ENCODE assay signal across 24 cellular contexts in the genomic region with DNA sequence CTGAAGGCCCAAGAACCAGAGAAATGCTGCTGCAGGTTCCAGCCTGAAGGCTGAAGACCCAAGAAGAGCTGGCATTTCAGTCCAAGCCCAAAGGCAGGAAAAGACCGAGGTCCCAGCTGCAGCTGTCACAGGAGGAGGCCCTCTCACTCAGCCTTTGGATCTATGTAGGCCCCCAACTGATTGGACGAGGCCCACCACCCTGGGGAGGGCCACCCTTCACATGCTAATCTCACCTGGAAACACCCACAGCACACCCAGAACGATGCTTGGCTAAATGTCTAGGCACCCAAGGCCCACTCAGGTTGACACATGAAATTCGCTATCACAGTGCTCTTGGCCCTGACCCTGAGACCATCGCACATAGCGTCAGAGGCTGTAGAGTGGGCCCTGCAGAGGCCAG. TPM values are rescaled to one million over a fixed set of nuclear protein-coding genes. Genes with fewer than 3 reads are reported as not detected.
A peak's percentile ranks its signal among the peaks of the same experiment; 100 is the strongest.
DNase-seq lines count a peak whose midpoint lies in the region; ATAC-seq and TF ChIP-seq lines count a peak whose summit lies in the region.
"Had no signal": no experiment of that assay in that cellular context is flagged by ENCODE, and none has a peak within 500 bp of the region (broad histone marks: within the 10 kb centered on the region; RNA-seq: fewer than 3 reads in every experiment).

No MANE protein-coding gene starts in this region.

- H3K27ac ChIP-seq in CD4-positive, alpha-beta memory T cell (ENCODE audit: low read depth, low read length), result no peak overlapping the region
- H3K27ac ChIP-seq: PC-9 had no signal

- POLR2A ChIA-PET in CD4-positive, alpha-beta memory T cell (lab: Charles Lee; ENCODE audit: partially characterized antibody), result no interaction called here
- POLR2A ChIA-PET in activated B cell treated with CpG ODN at 0.5 μM for 24 hours (lab: Charles Lee), result interaction anchor here (4.4 to 8.4 kb wide), 2 partner anchors 22 to 31 kb away, joined by 49 to 134 read pairs; no protein-coding TSS in a partner anchor

- no peaks in the 10 kb centered on the region for H3K27me3 Mint-ChIP-seq in T-helper 2 cell treated with Interferon-gamma antibody and Interleukin-4, amounts not matched to agents 5 μg/mL and 100 μg/mL, for 36 hours (ENCODE audit: low read depth)
- H3K27me3 Mint-ChIP-seq in CD4-positive, alpha-beta memory T cell, result no peaks in the 10 kb centered on the region
- H3K27me3 Mint-ChIP-seq in activated B cell treated with CpG ODN at 0.5 μM for 24 hours, result no peaks in the 10 kb centered on the region
- H3K27me3 Mint-ChIP-seq: activated naive CD8-positive, alpha-beta T cell had no signal

- H3K36me3 Mint-ChIP-seq in T-helper 2 cell treated with Interferon-gamma antibody and Interleukin-4, amounts not matched to agents 5 μg/mL and 100 μg/mL, for 36 hours (ENCODE audit: low read depth), result peaks cover 40% of the 10 kb centered on the region
- peaks cover 0 to 6% of the 10 kb centered on the region in 2 donors for H3K36me3 Mint-ChIP-seq in CD4-positive, alpha-beta memory T cell
- peaks cover 19% of the 10 kb centered on the region for H3K36me3 Mint-ChIP-seq in activated B cell treated with CpG ODN at 0.5 μM for 24 hours (ENCODE audit: low read depth)

- CTCF ChIA-PET in CD4-positive, alpha-beta memory T cell (lab: Charles Lee; ENCODE audit: partially characterized antibody), result no interaction called here
- CTCF ChIA-PET in activated B cell treated with CpG ODN at 0.5 μM for 24 hours (lab: Charles Lee), result interaction anchor here (1.0 kb wide), 1 partner anchor 32 kb away, joined by 3 read pairs; no protein-coding TSS in a partner anchor

- H3K4me1 ChIP-seq in CD4-positive, alpha-beta memory T cell (ENCODE audit: insufficient read depth, low read length), result peaks cover 44% of the 10 kb centered on the region

- DNase-seq in T-helper 2 cell treated with Interferon-gamma antibody and Interleukin-4, amounts not matched to agents 5 μg/mL and 100 μg/mL, for 36 hours (ENCODE audit: low spot score), result no peak
- DNase-seq in T-helper 2 cell, result no peak
- DNase-seq in CD4-positive, alpha-beta memory T cell, result no peak
- no peak for DNase-seq in activated B cell treated with CpG ODN at 0.5 μM for 24 hours
- DNase-seq in posterior vena cava (ENCODE audit: low spot score), result peak; percentile 64
- DNase-seq in dedifferentiated amniotic fluid mesenchymal stem cell (ENCODE audit: extremely low spot score), result no peak
- no peak for DNase-seq in GM19238 (ENCODE audit: insufficient read length, low spot score)
- DNase-seq: activated CD4-positive, alpha-beta T cell treated with anti-CD3 and anti-CD28 coated beads for 1 hour; AML-193; cerebellar nuclear complex; DND-41; HCEC 1CT; heart right ventricle; mesenchymal stem cell; NCI-H1417; NCI-H2107; NCI-H510A; nucleus accumbens; PC-9; SHP77 treated with DMSO at 0.1 percent for 48 hours; stimulated activated CD4-positive, alpha-beta T cell treated with anti-CD3 and anti-CD28 coated beads, Interleukin-1b, Interleukin-23, amount 100 ng/mL, for 48 hours had no signal

- H3K36me3 ChIP-seq in CD4-positive, alpha-beta memory T cell (ENCODE audit: insufficient read depth, low read length), result no peaks in the 10 kb centered on the region
- H3K36me3 ChIP-seq: heart right ventricle had no signal

- no peaks in the 10 kb centered on the region for H3K9me3 Mint-ChIP-seq in T-helper 2 cell treated with Interferon-gamma antibody and Interleukin-4, amounts not matched to agents 5 μg/mL and 100 μg/mL, for 36 hours
- no peaks in the 10 kb centered on the region for H3K9me3 Mint-ChIP-seq in CD4-positive, alpha-beta memory T cell
- H3K9me3 Mint-ChIP-seq in activated B cell treated with CpG ODN at 0.5 μM for 24 hours, result no peaks in the 10 kb centered on the region

- ATAC-seq in activated B cell treated with CpG ODN at 0.5 μM for 24 hours (ENCODE audit: low read depth) (no peak), HG02973 (IDR thresholded peaks at IDR 0.05; ENCODE audit: unreplicated experiment) (no peak)
- ATAC-seq: heart right ventricle had no signal

- H3K9me3 ChIP-seq in CD4-positive, alpha-beta memory T cell (ENCODE audit: control insufficient read depth in 1 of 2, low read length in 2 of 2), result no peaks in the 10 kb centered on the region
- H3K9me3 ChIP-seq: heart right ventricle had no signal

- no peak overlapping the region for H3K4me3 Mint-ChIP-seq in T-helper 2 cell treated with Interferon-gamma antibody and Interleukin-4, amounts not matched to agents 5 μg/mL and 100 μg/mL, for 36 hours
- no peak overlapping the region for H3K4me3 Mint-ChIP-seq in CD4-positive, alpha-beta memory T cell
- H3K4me3 Mint-ChIP-seq in activated B cell treated with CpG ODN at 0.5 μM for 24 hours, result no peak overlapping the region
- H3K4me3 Mint-ChIP-seq: activated naive CD8-positive, alpha-beta T cell had no signal

- peak overlapping the region; percentile 36 for H3K27ac Mint-ChIP-seq in T-helper 2 cell treated with Interferon-gamma antibody and Interleukin-4, amounts not matched to agents 5 μg/mL and 100 μg/mL, for 36 hours
- H3K27ac Mint-ChIP-seq in CD4-positive, alpha-beta memory T cell, result peak overlapping the region; percentile 4 to 82 (median 46)
- H3K27ac Mint-ChIP-seq in activated B cell treated with CpG ODN at 0.5 μM for 24 hours, result peak overlapping the region; percentile 35
- H3K27ac Mint-ChIP-seq: activated naive CD8-positive, alpha-beta T cell had no signal

- no peak overlapping the region for H3K4me3 ChIP-seq in CD4-positive, alpha-beta memory T cell (ENCODE audit: low read length in 2 of 2)
- H3K4me3 ChIP-seq: heart right ventricle, PC-9, skin epidermis had no signal

- H3K4me1 Mint-ChIP-seq in T-helper 2 cell treated with Interferon-gamma antibody and Interleukin-4, amounts not matched to agents 5 μg/mL and 100 μg/mL, for 36 hours (ENCODE audit: low read depth), result peaks cover 59% of the 10 kb centered on the region
- peaks cover 15 to 37% (median 27%) of the 10 kb centered on the region in 4 donors for H3K4me1 Mint-ChIP-seq in CD4-positive, alpha-beta memory T cell
- H3K4me1 Mint-ChIP-seq in activated B cell treated with CpG ODN at 0.5 μM for 24 hours, result peaks cover 77% of the 10 kb centered on the region

- H3K27me3 ChIP-seq in CD4-positive, alpha-beta memory T cell (ENCODE audit: insufficient read depth, low read length), result no peaks in the 10 kb centered on the region

- TF ChIP-seq CTCF in activated B cell treated with CpG ODN at 0.5 μM for 24 hours (IDR thresholded peaks at IDR 0.05), result no peak

- intact Hi-C loops in CD4-positive, alpha-beta memory T cell (cut with micrococcal nuclease), result no loop called here
- intact Hi-C loops in activated B cell treated with CpG ODN at 0.5 μM for 24 hours (cut with micrococcal nuclease), result no loop called here
- intact Hi-C loops in posterior vena cava (cut with DNase I), result no loop called here

RNA-seq across cellular contexts. Expression of a gene that starts 6.8 kb away (rescaled TPM):
- total RNA-seq in CD4-positive, alpha-beta memory T cell, result under 1 TPM; 0.97 to 0.99 TPM
- polyA plus RNA-seq in CD4-positive, alpha-beta memory T cell, result under 1 TPM in 1 of 2 donors, not detected in 1; 0.49 TPM
- total RNA-seq in activated B cell treated with CpG ODN at 0.5 μM for 24 hours (27.8 and 38.9 TPM in 2 replicates), posterior vena cava (10 to 100 TPM; 14.7 to 15.2 TPM)

RNA-seq across cellular contexts. Expression of a gene that starts 59.5 kb away (rescaled TPM):
- total RNA-seq in CD4-positive, alpha-beta memory T cell, result under 1 TPM; 0.30 to 0.38 TPM
- polyA plus RNA-seq in CD4-positive, alpha-beta memory T cell, result not detected
- total RNA-seq in activated B cell treated with CpG ODN at 0.5 μM for 24 hours (not detected in 2 replicates), posterior vena cava (under 1 TPM in 1 of 2 donors, not detected in 1; 0.14 TPM)
- polyA plus RNA-seq: heart right ventricle had no signal

Comparison
In these comparisons a context has a peak if more than half of its experiments do, and no peak if none do; other contexts are left out.
1. RNA of a gene that starts 6.8 kb away (total RNA-seq): 27.8 to 38.9 TPM in activated B cell treated with CpG ODN at 0.5 μM for 24 hours and 14.7 to 15.2 TPM in posterior vena cava; 0.97 to 0.99 TPM in CD4-positive, alpha-beta memory T cell; every median in the first group is over 4 times any median in the second.
2. Peak in every context shown above with its lines, with median percentiles within 50 percentile points of each other: H3K27ac Mint-ChIP-seq.